In the genomic region with DNA sequence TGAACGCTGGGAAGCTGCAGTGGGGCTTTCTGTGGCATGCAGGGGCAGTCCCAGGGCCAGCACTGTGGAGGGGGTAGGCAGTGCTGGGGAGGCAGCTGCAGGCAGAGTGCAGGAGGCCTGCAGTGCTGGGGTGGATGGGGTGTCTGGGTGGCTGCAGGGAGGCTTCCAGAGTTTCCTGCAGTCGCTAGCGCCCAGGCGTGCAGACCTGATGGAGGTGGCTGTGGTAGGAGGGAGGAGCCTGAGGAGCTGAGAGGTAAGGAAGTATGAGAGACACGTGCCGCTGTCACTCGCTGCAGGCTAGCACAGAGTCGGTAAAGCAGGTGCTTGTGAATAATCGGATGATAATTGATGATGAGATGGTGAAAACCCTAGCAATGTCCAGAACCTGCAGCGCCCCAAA, we compare ENCODE assay signal across 26 cellular contexts. TPM values are rescaled to one million over a fixed set of nuclear protein-coding genes. Genes with fewer than 3 reads are reported as not detected.
DNase-seq lines count a peak whose midpoint lies in the region; ATAC-seq and TF ChIP-seq lines count a peak whose summit lies in the region.
"Had no signal": no experiment of that assay in that cellular context is flagged by ENCODE, and none has a peak within 500 bp of the region (broad histone marks: within the 10 kb centered on the region; RNA-seq: fewer than 3 reads in every experiment).

No MANE protein-coding gene starts in this region.

- peak overlapping the region; percentile 23 for H4K91ac ChIP-seq in trophoblast cell (ENCODE audit: low read depth, low read length)

- H3K27me3 ChIP-seq in left ventricle myocardium inferior (ENCODE audit: low read depth): no peaks in the 10 kb centered on the region
- no peaks in the 10 kb centered on the region for H3K27me3 ChIP-seq in esophagus muscularis mucosa
- no peaks in the 10 kb centered on the region for H3K27me3 ChIP-seq in trophoblast cell (ENCODE audit: insufficient read depth, low read length)
- H3K27me3 ChIP-seq in tibial artery: no peaks in the 10 kb centered on the region
- H3K27me3 ChIP-seq: heart left ventricle, Peyer's patch, testis had no signal

- H3K36me3 ChIP-seq in left ventricle myocardium inferior (peaks cover 35% of the 10 kb centered on the region), esophagus muscularis mucosa (peaks cover 17 to 77% (median 52%) of the 10 kb centered on the region in 4 donors), trophoblast cell (ENCODE audit: control insufficient read depth in 1 of 2, insufficient read depth in 2 of 2, low read length in 2 of 2) (peaks cover 7 to 23% of the 10 kb centered on the region in 2 experiments), tibial artery (peaks cover 12 to 27% (median 22%) of the 10 kb centered on the region in 3 donors)
- H3K36me3 ChIP-seq: Peyer's patch had no signal

- no peak overlapping the region for H3K23ac ChIP-seq in trophoblast cell (ENCODE audit: low read length)

- H3K4me2 ChIP-seq in trophoblast cell (ENCODE audit: low read length): no peak overlapping the region
- H3K4me2 ChIP-seq: KMS-11 had no signal

- peak overlapping the region; percentile 4 for H2BK12ac ChIP-seq in trophoblast cell (ENCODE audit: low read length)

- H3K27ac Mint-ChIP-seq in naive thymus-derived CD8-positive, alpha-beta T cell: no peak overlapping the region
- H3K27ac Mint-ChIP-seq: activated naive CD8-positive, alpha-beta T cell treated with anti-CD3 and anti-CD28 coated beads, Interleukin-2, amount 10 ng/mL, durations not matched to agents 7 days and 5 days; CD8-positive, alpha-beta T cell; stimulated activated effector memory CD8-positive, alpha-beta T cell treated with anti-CD3 and anti-CD28 coated beads, Interleukin-12 subunit alpha, Interleukin-12 subunit beta, amount 100 ng/mL, for 72 hours had no signal

- POLR2A ChIA-PET in naive thymus-derived CD8-positive, alpha-beta T cell (lab: Charles Lee): no interaction called here

- TF ChIP-seq CTCF in left ventricle myocardium inferior (IDR thresholded peaks at IDR 0.05; ENCODE audit: borderline replicate concordance) (no peak), esophagus muscularis mucosa (IDR thresholded peaks at IDR 0.05) (no peak), tibial artery (IDR thresholded peaks at IDR 0.05) (no peak)

- H3K79me2 ChIP-seq in trophoblast cell (ENCODE audit: control insufficient read depth, insufficient read depth, low read length, poor library complexity): peaks cover 11% of the 10 kb centered on the region

- peak overlapping the region; percentile 1 for H3K18ac ChIP-seq in trophoblast cell (ENCODE audit: low read length)

- H3K9ac ChIP-seq in trophoblast cell (ENCODE audit: low read length): no peak overlapping the region
- H3K9ac ChIP-seq: KMS-11 had no signal

- H2BK120ac ChIP-seq in trophoblast cell (ENCODE audit: insufficient read depth, low read length, poor library complexity): no peak overlapping the region

- H2AK5ac ChIP-seq in trophoblast cell (ENCODE audit: low read length): peak overlapping the region; percentile 18

- no peak overlapping the region for H2AFZ ChIP-seq in trophoblast cell (ENCODE audit: insufficient read depth, low read length, poor library complexity)

- no peaks in the 10 kb centered on the region for H3K4me1 Mint-ChIP-seq in naive thymus-derived CD8-positive, alpha-beta T cell
- H3K4me1 Mint-ChIP-seq: activated naive CD8-positive, alpha-beta T cell treated with anti-CD3 and anti-CD28 coated beads, Interleukin-2, amount 10 ng/mL, durations not matched to agents 7 days and 5 days; naive B cell; stimulated activated effector memory CD8-positive, alpha-beta T cell treated with anti-CD3 and anti-CD28 coated beads, Interleukin-12 subunit alpha, Interleukin-12 subunit beta, amount 100 ng/mL, for 72 hours had no signal

- H3K36me3 Mint-ChIP-seq in naive thymus-derived CD8-positive, alpha-beta T cell: no peaks in the 10 kb centered on the region
- H3K36me3 Mint-ChIP-seq: activated naive CD8-positive, alpha-beta T cell treated with anti-CD3 and anti-CD28 coated beads, Interleukin-2, amount 10 ng/mL, durations not matched to agents 7 days and 5 days; CD8-positive, alpha-beta T cell; naive B cell had no signal

- TF ChIP-seq EP300 in esophagus muscularis mucosa (IDR thresholded peaks at IDR 0.05): no peak

- no peak overlapping the region for H3K4me3 Mint-ChIP-seq in naive thymus-derived CD8-positive, alpha-beta T cell
- H3K4me3 Mint-ChIP-seq: activated naive CD8-positive, alpha-beta T cell treated with anti-CD3 and anti-CD28 coated beads, Interleukin-2, amount 10 ng/mL, durations not matched to agents 7 days and 5 days; CD8-positive, alpha-beta T cell; naive B cell; stimulated activated effector memory CD8-positive, alpha-beta T cell treated with anti-CD3 and anti-CD28 coated beads, Interleukin-12 subunit alpha, Interleukin-12 subunit beta, amount 100 ng/mL, for 72 hours had no signal

- H3K9me3 Mint-ChIP-seq in naive thymus-derived CD8-positive, alpha-beta T cell: no peaks in the 10 kb centered on the region
- H3K9me3 Mint-ChIP-seq: activated naive CD8-positive, alpha-beta T cell treated with anti-CD3 and anti-CD28 coated beads, Interleukin-2, amount 10 ng/mL, durations not matched to agents 7 days and 5 days; CD8-positive, alpha-beta T cell; naive B cell; stimulated activated effector memory CD8-positive, alpha-beta T cell treated with anti-CD3 and anti-CD28 coated beads, Interleukin-12 subunit alpha, Interleukin-12 subunit beta, amount 100 ng/mL, for 72 hours had no signal

- H3K14ac ChIP-seq in trophoblast cell (ENCODE audit: low read length): no peak overlapping the region

- H3K4me1 ChIP-seq in left ventricle myocardium inferior (peaks cover 81% of the 10 kb centered on the region), esophagus muscularis mucosa (peaks cover 73 to 100% (median 100%) of the 10 kb centered on the region in 4 donors), trophoblast cell (ENCODE audit: control insufficient read depth in 1 of 2, insufficient read depth in 2 of 2, low read length in 2 of 2) (peaks cover 36 to 43% of the 10 kb centered on the region in 2 experiments), tibial artery (peaks cover 0 to 96% (median 69%) of the 10 kb centered on the region in 4 donors)

- peaks cover 0 to 8% (median 2%) of the 10 kb centered on the region in 5 donors for H3K27me3 Mint-ChIP-seq in naive thymus-derived CD8-positive, alpha-beta T cell
- H3K27me3 Mint-ChIP-seq: activated naive CD8-positive, alpha-beta T cell treated with anti-CD3 and anti-CD28 coated beads, Interleukin-2, amount 10 ng/mL, durations not matched to agents 7 days and 5 days had no signal

- no peak overlapping the region for H4K8ac ChIP-seq in trophoblast cell (ENCODE audit: low read depth, low read length)

- TF ChIP-seq POLR2A in esophagus muscularis mucosa (IDR thresholded peaks at IDR 0.05; ENCODE audit: low read depth): no peak

- H3K4ac ChIP-seq in trophoblast cell (ENCODE audit: low read depth, low read length): no peak overlapping the region

- H2BK5ac ChIP-seq in trophoblast cell (ENCODE audit: low read depth, low read length, poor library complexity): no peak overlapping the region

- H3K27ac ChIP-seq in left ventricle myocardium inferior (replicated peaks): peak overlapping the region; percentile 94
- H3K27ac ChIP-seq in esophagus muscularis mucosa (replicated peaks in 1 of 4): peak overlapping the region; percentile 97 to 98 (median 98)
- H3K27ac ChIP-seq in trophoblast cell (ENCODE audit: low read depth, low read length): no peak overlapping the region
- peak overlapping the region; percentile 77 to 92 for H3K27ac ChIP-seq in tibial artery
- H3K27ac ChIP-seq: HL-60, KMS-11, testis had no signal

- H3K79me1 ChIP-seq in trophoblast cell (ENCODE audit: low read length): peaks cover 27% of the 10 kb centered on the region

- H4K12ac ChIP-seq in trophoblast cell (ENCODE audit: low read depth, low read length): no peak overlapping the region

- H3K9me3 ChIP-seq in left ventricle myocardium inferior (replicated peaks): no peaks in the 10 kb centered on the region
- no peaks in the 10 kb centered on the region for H3K9me3 ChIP-seq in esophagus muscularis mucosa
- H3K9me3 ChIP-seq in trophoblast cell (ENCODE audit: insufficient read depth, low read depth, low read length): peaks cover 2% of the 10 kb centered on the region
- H3K9me3 ChIP-seq in tibial artery: no peaks in the 10 kb centered on the region
- H3K9me3 ChIP-seq: heart left ventricle, Peyer's patch, testis had no signal

- intact Hi-C loops in left ventricle myocardium inferior (cut with micrococcal nuclease) (no loop called here), left cardiac atrium (cut with DNase I) (no loop called here), esophagus muscularis mucosa (cut with DNase I) (loop anchor here (5.0 kb wide), 1 partner anchor 51 kb away; no protein-coding TSS in a partner anchor), tibial artery (cut with DNase I; ENCODE audit: low total_unique reads) (loop anchor here (5.0 kb wide), 1 partner anchor 46 kb away; no protein-coding TSS in a partner anchor)

- no peak for ATAC-seq in left cardiac atrium
- ATAC-seq in naive thymus-derived CD8-positive, alpha-beta T cell: no peak
- ATAC-seq in HG02938 (IDR thresholded peaks at IDR 0.05; ENCODE audit: unreplicated experiment): no peak
- ATAC-seq: CD8-positive, alpha-beta T cell; GM12878; heart left ventricle; stimulated activated effector memory CD8-positive, alpha-beta T cell treated with anti-CD3 and anti-CD28 coated beads, Interleukin-12 subunit alpha, Interleukin-12 subunit beta, amount 100 ng/mL, for 72 hours had no signal

- DNase-seq in left ventricle myocardium inferior: no peak
- DNase-seq in left cardiac atrium: no peak
- no peak for DNase-seq in esophagus muscularis mucosa (ENCODE audit: extremely low spot score)
- DNase-seq in trophoblast cell: no peak
- peak in 1 of 2 donors; percentile 63 for DNase-seq in tibial artery
- DNase-seq in naive thymus-derived CD8-positive, alpha-beta T cell: no peak
- DNase-seq in NCI-H1105 (lab: John Stamatoyannopoulos, UW): no peak
- DNase-seq: activated CD4-positive, alpha-beta T cell treated with anti-CD3 and anti-CD28 coated beads for 4 hours; activated effector memory CD4-positive, alpha-beta T cell treated with anti-CD3 and anti-CD28 coated beads, Interleukin-2, amount 50 U/mL, for 16 hours; activated naive CD8-positive, alpha-beta T cell treated with anti-CD3 and anti-CD28 coated beads, Interleukin-2, amount 10 ng/mL, durations not matched to agents 7 days and 5 days; activated T-cell treated with anti-CD3 and anti-CD28 coated beads for 4 hours; CD8-positive, alpha-beta T cell; heart left ventricle; naive B cell; NCI-H2171 treated with DMSO at 0.1 percent for 48 hours; NCI-H524; SIG-M5; stimulated activated CD4-positive, alpha-beta T cell treated with anti-CD3 and anti-CD28 coated beads, Interleukin-12 subunit alpha, Interleukin-12 subunit beta, amount 100 ng/mL, for 4 hours; stimulated activated CD4-positive, alpha-beta T cell treated with anti-CD3 and anti-CD28 coated beads, Interleukin-4, amount 100 ng/mL, for 1 hour; testis had no signal

- no peak overlapping the region for H3K4me3 ChIP-seq in left ventricle myocardium inferior
- no peak overlapping the region for H3K4me3 ChIP-seq in esophagus muscularis mucosa
- H3K4me3 ChIP-seq in trophoblast cell (ENCODE audit: low read depth, low read length): no peak overlapping the region
- no peak overlapping the region for H3K4me3 ChIP-seq in tibial artery
- H3K4me3 ChIP-seq: GM12878, heart left ventricle, Peyer's patch, testis had no signal

- 61% methylated on average over 10 of the region's 10 CpGs for WGBS in esophagus muscularis mucosa
- no CpG with 5 or more reads among the region's 10 CpGs for WGBS in trophoblast cell (ENCODE audit: extremely low coverage, insufficient coverage, insufficient read length)

RNA-seq across cellular contexts. Expression of a gene that starts 16.3 kb away (rescaled TPM):
- total RNA-seq in left ventricle myocardium inferior (378 TPM), left cardiac atrium (100 to 1,000 TPM; 302 to 329 TPM), esophagus muscularis mucosa (1,000 to 10,000 TPM; 1,866 to 2,563 (median 2,454) TPM)
- polyA plus RNA-seq in trophoblast cell (2013): 5.9 and 6.1 TPM in 2 replicates
- 1 to 10 TPM; 1.1 TPM for total RNA-seq in naive thymus-derived CD8-positive, alpha-beta T cell
- polyA plus RNA-seq in naive thymus-derived CD8-positive, alpha-beta T cell: under 1 TPM in 2 of 3 donors, not detected in 1; 0.08 to 0.54 TPM

Comparison
In these comparisons a context has a peak if more than half of its experiments do, and no peak if none do; other contexts are left out.
1. RNA of a gene that starts 16.3 kb away (total RNA-seq): 1,866 to 2,563 TPM in esophagus muscularis mucosa, 378 TPM in left ventricle myocardium inferior (single experiment) and 302 to 329 TPM in left cardiac atrium; 1.1 TPM in naive thymus-derived CD8-positive, alpha-beta T cell; every median in the first group is over 100 times any median in the second.
2. intact Hi-C loops: an anchor here in esophagus muscularis mucosa (5.0 kb wide) and tibial artery (5.0 kb wide); none called in left ventricle myocardium inferior and left cardiac atrium.